ENCODE assay signal across 13 cellular contexts in the genomic region with DNA sequence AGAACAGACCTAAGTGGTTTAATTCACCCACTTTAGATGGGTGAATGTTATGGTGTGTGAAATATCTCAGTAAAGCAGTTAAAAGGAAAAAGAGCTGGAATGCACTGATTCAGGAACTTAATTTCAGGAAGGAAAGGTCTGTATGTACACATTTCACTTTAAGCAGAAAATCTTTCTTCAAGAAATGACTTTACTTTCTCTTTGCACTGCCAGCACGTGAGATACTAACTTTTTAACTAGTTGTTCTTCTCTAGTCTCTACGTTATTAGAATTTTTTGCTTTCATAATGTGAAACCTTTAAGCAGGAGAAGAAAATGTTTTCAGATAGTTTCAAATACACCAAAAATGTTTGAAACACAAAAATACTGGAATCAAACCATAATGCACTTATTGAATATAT. TPM values are rescaled to one million over a fixed set of nuclear protein-coding genes. Genes with fewer than 3 reads are reported as not detected.
DNase-seq lines count a peak whose midpoint lies in the region; ATAC-seq, FAIRE-seq and TF ChIP-seq lines count a peak whose summit lies in the region.
"Had no signal": no experiment of that assay in that cellular context is flagged by ENCODE, and none has a peak within 500 bp of the region (broad histone marks: within the 10 kb centered on the region; RNA-seq: fewer than 3 reads in every experiment).

No MANE protein-coding gene starts in this region.

- DNase-seq in CD1c-positive myeloid dendritic cell (ENCODE audit: extremely low spot score) (peak; percentile 21), GM19239 (ENCODE audit: insufficient read length, low spot score) (no peak), keratinocyte (ENCODE audit: low read depth, low spot score) (no peak), WTC11 (ENCODE audit: low spot score) (no peak), NCI-H1436 treated with DMSO at 0.1 percent for 48 hours (lab: John Stamatoyannopoulos, UW) (no peak), NCI-H345 treated with DMSO at 0.1 percent for 48 hours (lab: John Stamatoyannopoulos, UW; ENCODE audit: unreplicated experiment) (no peak)
- no peak for DNase-seq in T-helper 2 cell treated with Interferon-gamma antibody and Interleukin-4, amounts not matched to agents 5 μg/mL and 100 μg/mL, for 36 hours (ENCODE audit: low spot score)
- DNase-seq: GOT3, NCI-H1417 treated with DMSO at 0.1 percent for 48 hours, NCI-H510A, psoas muscle had no signal

- dilution Hi-C loops in keratinocyte (cut with MboI; ENCODE audit: extremely low pct_ligation_motif_present, low sequenced_read_pairs), result no loop called here

- no peaks in the 10 kb centered on the region for H3K79me2 ChIP-seq in keratinocyte (ENCODE audit: control insufficient read depth, insufficient read depth, low read length)

- H4K20me1 ChIP-seq in keratinocyte (ENCODE audit: control insufficient read depth, extremely low read depth, insufficient read depth, low read length), result no peaks in the 10 kb centered on the region

- H3K27ac Mint-ChIP-seq in T-helper 2 cell treated with Interferon-gamma antibody and Interleukin-4, amounts not matched to agents 5 μg/mL and 100 μg/mL, for 36 hours, result no peak overlapping the region
- H3K27ac Mint-ChIP-seq in WTC11, result no peak overlapping the region
- H3K27ac Mint-ChIP-seq: brain had no signal

- H3K9me3 Mint-ChIP-seq in T-helper 2 cell treated with Interferon-gamma antibody and Interleukin-4, amounts not matched to agents 5 μg/mL and 100 μg/mL, for 36 hours, result no peaks in the 10 kb centered on the region
- H3K9me3 Mint-ChIP-seq in WTC11, result peaks cover 2% of the 10 kb centered on the region
- H3K9me3 Mint-ChIP-seq: brain had no signal

- H3K4me1 Mint-ChIP-seq in T-helper 2 cell treated with Interferon-gamma antibody and Interleukin-4, amounts not matched to agents 5 μg/mL and 100 μg/mL, for 36 hours (ENCODE audit: low read depth), result peaks cover 3% of the 10 kb centered on the region
- H3K4me1 Mint-ChIP-seq in WTC11, result peaks cover 9% of the 10 kb centered on the region
- H3K4me1 Mint-ChIP-seq: brain had no signal

- CTCF ChIA-PET in WTC11 (lab: Charles Lee), result no interaction called here

- H3K27me3 ChIP-seq in keratinocyte (ENCODE audit: control insufficient read depth, extremely low read depth, insufficient read depth, low read length), result no peaks in the 10 kb centered on the region

- no peaks in the 10 kb centered on the region for H3K27me3 Mint-ChIP-seq in T-helper 2 cell treated with Interferon-gamma antibody and Interleukin-4, amounts not matched to agents 5 μg/mL and 100 μg/mL, for 36 hours (ENCODE audit: low read depth)
- peaks cover 1% of the 10 kb centered on the region; the same call in 1 of the 2 replicates for H3K27me3 Mint-ChIP-seq in WTC11 (ENCODE audit: low read depth)
- H3K27me3 Mint-ChIP-seq: brain had no signal

- no peaks in the 10 kb centered on the region for H3K36me3 Mint-ChIP-seq in T-helper 2 cell treated with Interferon-gamma antibody and Interleukin-4, amounts not matched to agents 5 μg/mL and 100 μg/mL, for 36 hours (ENCODE audit: low read depth)
- H3K36me3 Mint-ChIP-seq in WTC11, result peaks cover 1% of the 10 kb centered on the region; the same call in 1 of the 2 replicates
- H3K36me3 Mint-ChIP-seq: brain had no signal

- peak overlapping the region; percentile 45 for H3K4me2 ChIP-seq in keratinocyte (ENCODE audit: control insufficient read depth, extremely low read depth, insufficient read depth, low read depth, low read length)

- FAIRE-seq in GM19239 (lab: Jason Lieb, UNC) (peak; percentile 71), keratinocyte (lab: Jason Lieb, UNC) (no peak)

- no peaks in the 10 kb centered on the region for H3K9me1 ChIP-seq in keratinocyte (ENCODE audit: control insufficient read depth, extremely low read depth, insufficient read depth, low read length)

- POLR2A ChIA-PET in WTC11 (lab: Charles Lee), result no interaction called here

- ATAC-seq in WTC11 (no peak), HG03280 (IDR thresholded peaks at IDR 0.05; ENCODE audit: unreplicated experiment) (no peak)
- ATAC-seq: psoas muscle had no signal

- no peak overlapping the region for H3K27ac ChIP-seq in keratinocyte (ENCODE audit: control insufficient read depth, insufficient read depth, low read length)
- H3K27ac ChIP-seq: psoas muscle had no signal

- peak overlapping the region; percentile 48 for H3K4me3 Mint-ChIP-seq in T-helper 2 cell treated with Interferon-gamma antibody and Interleukin-4, amounts not matched to agents 5 μg/mL and 100 μg/mL, for 36 hours
- H3K4me3 Mint-ChIP-seq in WTC11, result no peak overlapping the region
- H3K4me3 Mint-ChIP-seq: brain had no signal

- H2AFZ ChIP-seq in keratinocyte (ENCODE audit: control insufficient read depth, low read length), result peak overlapping the region; percentile 28

- peaks cover 5% of the 10 kb centered on the region for H3K4me1 ChIP-seq in keratinocyte (ENCODE audit: control insufficient read depth, extremely low read depth, insufficient read depth, low read length)
- H3K4me1 ChIP-seq: psoas muscle had no signal

- H3K9ac ChIP-seq in keratinocyte (ENCODE audit: control insufficient read depth, extremely low read depth, insufficient read depth, low read length), result no peak overlapping the region

- TF ChIP-seq CTCF in keratinocyte (optimal IDR thresholded peaks at IDR 0.05 in 1 of 3, IDR thresholded peaks at IDR 0.05 in 1 of 3, conservative IDR thresholded peaks at IDR 0.05 in 1 of 3; ENCODE audit: extremely low read depth in 1 of 3, insufficient read depth in 2 of 3, low read length in 3 of 3) (no peak), WTC11 (IDR thresholded peaks at IDR 0.05) (no peak)

- no peaks in the 10 kb centered on the region for H3K9me3 ChIP-seq in keratinocyte (ENCODE audit: control insufficient read depth, low read depth, low read length)
- H3K9me3 ChIP-seq: psoas muscle had no signal

- no peaks in the 10 kb centered on the region for H3K36me3 ChIP-seq in keratinocyte (ENCODE audit: control insufficient read depth in 2 of 2, extremely low read depth in 1 of 2, insufficient read depth in 2 of 2, low read length in 2 of 2)

- H3K4me3 ChIP-seq in keratinocyte (ENCODE audit: control insufficient read depth in 2 of 3, extremely low read depth in 1 of 3, insufficient read depth in 2 of 3, low read depth in 1 of 3, low read length in 3 of 3), result no peak overlapping the region
- H3K4me3 ChIP-seq: psoas muscle had no signal

TF ChIP-seq in WTC11, 78 proteins besides CTCF, POLR2A, EP300 and RAD21 (continues in another document):
- TF ChIP-seq RORB (CRISPR knock-in tag; IDR thresholded peaks at IDR 0.05), result no peak
- no peak for TF ChIP-seq ZNF423 (CRISPR knock-in tag; IDR thresholded peaks at IDR 0.05)
- TF ChIP-seq ARID4B (CRISPR knock-in tag; IDR thresholded peaks at IDR 0.05; ENCODE audit: borderline replicate concordance), result no peak
- TF ChIP-seq ATF1 (CRISPR knock-in tag; IDR thresholded peaks at IDR 0.05), result no peak

RNA-seq across cellular contexts. Expression of gene C4orf46, which starts 18.8 kb away (rescaled TPM):
- 6.6 to 14.6 TPM (median 9.7 TPM) in 3 replicates for polyA plus RNA-seq in keratinocyte
- 4.3 TPM for polyA plus RNA-seq in keratinocyte (2011; ENCODE audit: low read depth)
- polyA plus RNA-seq in keratinocyte (2011; cell fraction: cytosol; rRNA removed), result 4.3 and 8.6 TPM in 2 replicates
- 5.9 and 6.0 TPM in 2 replicates for polyA plus RNA-seq in keratinocyte (2011; cell fraction: nucleus; rRNA removed)
- 2.6 and 6.3 TPM in 2 replicates for polyA plus RNA-seq in keratinocyte (2012; ENCODE audit: low replicate concordance)
- polyA minus RNA-seq in keratinocyte, result 1.4 to 5.8 TPM (median 3.2 TPM) in 3 replicates
- 6.3 TPM for polyA minus RNA-seq in keratinocyte (2011; cell fraction: cytosol; rRNA and poly(A)+ RNA removed)
- polyA minus RNA-seq in keratinocyte (2011; cell fraction: nucleus; rRNA and poly(A)+ RNA removed), result 3.5 and 6.7 TPM in 2 replicates
- 18.1 to 20.6 TPM (median 20.4 TPM) in 3 replicates for total RNA-seq in WTC11 (2021)

RNA-seq across cellular contexts. Expression of gene ETFDH, which starts 19.2 kb away (rescaled TPM):
- 15.8 to 25.5 TPM (median 21.2 TPM) in 3 replicates for polyA plus RNA-seq in keratinocyte
- polyA plus RNA-seq in keratinocyte (2011; ENCODE audit: low read depth), result 55.2 TPM
- polyA plus RNA-seq in keratinocyte (2011; cell fraction: cytosol; rRNA removed), result 15.5 and 25.5 TPM in 2 replicates
- polyA plus RNA-seq in keratinocyte (2011; cell fraction: nucleus; rRNA removed), result 34.9 and 42.3 TPM in 2 replicates
- polyA plus RNA-seq in keratinocyte (2012; ENCODE audit: low replicate concordance), result 9.5 and 29.5 TPM in 2 replicates
- polyA minus RNA-seq in keratinocyte, result 1.3 to 11.3 TPM (median 6.9 TPM) in 3 replicates
- polyA minus RNA-seq in keratinocyte (2011; cell fraction: cytosol; rRNA and poly(A)+ RNA removed), result 9.6 TPM
- 7.3 and 13.7 TPM in 2 replicates for polyA minus RNA-seq in keratinocyte (2011; cell fraction: nucleus; rRNA and poly(A)+ RNA removed)
- 12.4 to 15.1 TPM (median 13.2 TPM) in 3 replicates for total RNA-seq in WTC11 (2021)
